ENCODE assay signal across 26 cellular contexts in the genomic region with DNA sequence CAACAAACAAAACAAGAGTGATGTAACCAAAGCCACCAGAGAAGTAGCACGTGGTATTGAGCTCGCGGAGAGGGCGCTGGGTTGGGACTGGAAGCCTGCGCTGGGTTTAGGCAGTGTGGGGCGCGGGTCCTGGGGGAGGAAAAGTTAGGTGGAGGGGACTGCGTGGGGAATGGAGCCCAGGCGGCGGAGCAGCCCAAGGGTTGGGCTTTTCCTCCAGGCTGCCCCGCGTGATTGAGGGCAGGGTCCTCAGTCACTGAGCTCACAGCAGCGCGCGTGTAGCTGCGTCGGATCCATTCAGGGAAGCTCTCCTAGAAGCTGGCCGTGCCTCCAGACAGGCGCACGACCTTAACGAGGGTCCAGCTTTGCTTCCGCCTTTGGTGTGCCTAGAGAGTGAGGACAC.
A peak's percentile ranks its signal among the peaks of the same experiment; 100 is the strongest.
DNase-seq lines count a peak whose midpoint lies in the region; ATAC-seq, FAIRE-seq and TF ChIP-seq lines count a peak whose summit lies in the region.
"Had no signal": no experiment of that assay in that cellular context is flagged by ENCODE, and none has a peak within 500 bp of the region (broad histone marks: within the 10 kb centered on the region; RNA-seq: fewer than 3 reads in every experiment).

No MANE protein-coding gene starts in this region.

- H3K27me3 ChIP-seq in A673 (replicated peaks; ENCODE audit: insufficient read depth, low read depth, low read length, poor library complexity) (no peaks in the 10 kb centered on the region), bronchial epithelial cell (ENCODE audit: control insufficient read depth, insufficient read depth, low read length) (no peaks in the 10 kb centered on the region), upper lobe of right lung (no peaks in the 10 kb centered on the region)
- H3K27me3 ChIP-seq: BE2C, BLaER1 had no signal

- no peaks in the 10 kb centered on the region for H3K27me3 Mint-ChIP-seq in activated T-helper 2 cell treated with anti-CD3 and anti-CD28 coated beads, Interferon-gamma antibody, Interleukin-2, Interleukin-4, amounts not matched to agents 10 μg/mL and 5 μg/mL and 100 μg/mL, durations not matched to agents 14 hours and 24 hours and 36 hours (ENCODE audit: low read depth)
- H3K27me3 Mint-ChIP-seq: CD4-positive, CD25-positive, alpha-beta regulatory T cell had no signal

- H3K27ac Mint-ChIP-seq in activated T-helper 2 cell treated with anti-CD3 and anti-CD28 coated beads, Interferon-gamma antibody, Interleukin-2, Interleukin-4, amounts not matched to agents 10 μg/mL and 5 μg/mL and 100 μg/mL, durations not matched to agents 14 hours and 24 hours and 36 hours: no peak overlapping the region
- H3K27ac Mint-ChIP-seq: CD4-positive, alpha-beta memory T cell; CD4-positive, CD25-positive, alpha-beta regulatory T cell; CD8-positive, alpha-beta memory T cell had no signal

- no peaks in the 10 kb centered on the region for H3K36me3 Mint-ChIP-seq in activated T-helper 2 cell treated with anti-CD3 and anti-CD28 coated beads, Interferon-gamma antibody, Interleukin-2, Interleukin-4, amounts not matched to agents 10 μg/mL and 5 μg/mL and 100 μg/mL, durations not matched to agents 14 hours and 24 hours and 36 hours (ENCODE audit: low read depth)
- H3K36me3 Mint-ChIP-seq: CD14-positive monocyte; CD4-positive, alpha-beta memory T cell; CD4-positive, CD25-positive, alpha-beta regulatory T cell; CD8-positive, alpha-beta memory T cell had no signal

- H3K9me3 ChIP-seq in A673 (ENCODE audit: low read depth, low read length, poor library complexity, severe bottlenecking) (peaks cover 18% of the 10 kb centered on the region), upper lobe of right lung (no peaks in the 10 kb centered on the region)
- H3K9me3 ChIP-seq: A549, BE2C had no signal

- H3K4me1 ChIP-seq in A673 (ENCODE audit: insufficient read depth, low read length, poor library complexity, severe bottlenecking) (no peaks in the 10 kb centered on the region), upper lobe of right lung (no peaks in the 10 kb centered on the region)
- H3K4me1 ChIP-seq: A549, BE2C, BLaER1 had no signal

- no peak for TF ChIP-seq CTCF in A673 (conservative IDR thresholded peaks at IDR 0.05; ENCODE audit: low read depth, low read length)
- no peak for TF ChIP-seq CTCF in bronchial epithelial cell (IDR thresholded peaks at IDR 0.05; ENCODE audit: insufficient read depth, low read length, severe bottlenecking)
- no peak for TF ChIP-seq CTCF in omental fat pad (IDR thresholded peaks at IDR 0.05)
- TF ChIP-seq CTCF in upper lobe of right lung (IDR thresholded peaks at IDR 0.05): no peak

- H3K4me3 ChIP-seq in A673 (ENCODE audit: low read depth, low read length, poor library complexity, severe bottlenecking): no peak overlapping the region
- no peak overlapping the region for H3K4me3 ChIP-seq in bronchial epithelial cell (ENCODE audit: low read depth, low read length)
- no peak overlapping the region for H3K4me3 ChIP-seq in upper lobe of right lung
- H3K4me3 ChIP-seq: A549, BLaER1, GM12878 had no signal

- H3K27ac ChIP-seq in A673 (ENCODE audit: low read depth, low read length, poor library complexity, severe bottlenecking): no peak overlapping the region
- H3K27ac ChIP-seq in upper lobe of right lung: no peak overlapping the region
- H3K27ac ChIP-seq: 22Rv1, A549, BLaER1 had no signal

- peak; percentile 18 for FAIRE-seq in bronchial epithelial cell (lab: Jason Lieb, UNC)
- no peak for FAIRE-seq in GM12892 (lab: Jason Lieb, UNC)
- FAIRE-seq: A549, GM12878 had no signal

- POLR2A ChIA-PET in A673 (lab: Charles Lee; ENCODE audit: low non-redundant PET): no interaction called here

- no peak overlapping the region for H3K4me3 Mint-ChIP-seq in activated T-helper 2 cell treated with anti-CD3 and anti-CD28 coated beads, Interferon-gamma antibody, Interleukin-2, Interleukin-4, amounts not matched to agents 10 μg/mL and 5 μg/mL and 100 μg/mL, durations not matched to agents 14 hours and 24 hours and 36 hours (ENCODE audit: low read depth)
- H3K4me3 Mint-ChIP-seq: CD14-positive monocyte; CD4-positive, alpha-beta memory T cell; CD4-positive, CD25-positive, alpha-beta regulatory T cell; CD8-positive, alpha-beta memory T cell had no signal

- H3K36me3 ChIP-seq in A673 (ENCODE audit: insufficient read depth, low read length, poor library complexity, severe bottlenecking) (no peaks in the 10 kb centered on the region), bronchial epithelial cell (ENCODE audit: control insufficient read depth, insufficient read depth, low read length) (no peaks in the 10 kb centered on the region), upper lobe of right lung (no peaks in the 10 kb centered on the region)
- H3K36me3 ChIP-seq: BE2C, BLaER1 had no signal

- H3K9me3 Mint-ChIP-seq in activated T-helper 2 cell treated with anti-CD3 and anti-CD28 coated beads, Interferon-gamma antibody, Interleukin-2, Interleukin-4, amounts not matched to agents 10 μg/mL and 5 μg/mL and 100 μg/mL, durations not matched to agents 14 hours and 24 hours and 36 hours: no peaks in the 10 kb centered on the region
- H3K9me3 Mint-ChIP-seq: CD4-positive, CD25-positive, alpha-beta regulatory T cell; CD8-positive, alpha-beta memory T cell had no signal

- no TSS peak for BruUV-seq in A673 (replicated peaks; lab: Mats Ljungman, UMichigan)

- intact Hi-C loops in A673 (cut with micrococcal nuclease; ENCODE audit: unreplicated experiment) (no loop called here), upper lobe of right lung (cut with DNase I) (no loop called here)
- intact Hi-C loops in activated T-helper 2 cell treated with anti-CD3 and anti-CD28 coated beads, Interferon-gamma antibody, Interleukin-2, Interleukin-4, amounts not matched to agents 10 μg/mL and 5 μg/mL and 100 μg/mL, durations not matched to agents 14 hours and 24 hours and 36 hours (cut with micrococcal nuclease): no loop called here

- DNase-seq in A673 (ENCODE audit: low spot score): peak; percentile 0
- DNase-seq in bronchial epithelial cell (ENCODE audit: low read depth): no peak
- DNase-seq in omental fat pad (ENCODE audit: low spot score): no peak
- DNase-seq in upper lobe of right lung: no peak
- DNase-seq in activated T-helper 2 cell treated with anti-CD3 and anti-CD28 coated beads, Interferon-gamma antibody, Interleukin-2, Interleukin-4, amounts not matched to agents 10 μg/mL and 5 μg/mL and 100 μg/mL, durations not matched to agents 14 hours and 24 hours and 36 hours (ENCODE audit: low spot score): no peak
- DNase-seq in GM12892 (ENCODE audit: insufficient read length): no peak
- DNase-seq: ACHN; BE2C; C1 segment of cervical spinal cord; CD4-positive, alpha-beta memory T cell; CD4-positive, CD25-positive, alpha-beta regulatory T cell; CD8-positive, alpha-beta memory T cell; COR-L47; DMS 273 treated with DMSO at 0.1 percent for 48 hours; DMS153; DMS53; DMS79; DND-41; EL; GDM1 had no signal

- H3K4me1 Mint-ChIP-seq in activated T-helper 2 cell treated with anti-CD3 and anti-CD28 coated beads, Interferon-gamma antibody, Interleukin-2, Interleukin-4, amounts not matched to agents 10 μg/mL and 5 μg/mL and 100 μg/mL, durations not matched to agents 14 hours and 24 hours and 36 hours (ENCODE audit: low read depth): no peaks in the 10 kb centered on the region
- H3K4me1 Mint-ChIP-seq: CD14-positive monocyte; CD4-positive, alpha-beta memory T cell; CD4-positive, CD25-positive, alpha-beta regulatory T cell; CD8-positive, alpha-beta memory T cell had no signal

- ATAC-seq in omental fat pad (ENCODE audit: low FRiP score) (peak; percentile 19), upper lobe of right lung (peak; percentile 26), HG03469 (IDR thresholded peaks at IDR 0.05; ENCODE audit: unreplicated experiment) (no peak)
- ATAC-seq: A549, GM12878 had no signal

- no peak for TF ChIP-seq POLR2A in GM12892 (IDR thresholded peaks at IDR 0.05; ENCODE audit: low read depth, low read length)

- CTCF ChIA-PET in A673 (lab: Charles Lee): no interaction called here
